10 cellular contexts compared by ENCODE assay signal in genomic region chrX:40166582-40166981, GRCh38.
DNase-seq lines count a peak whose midpoint lies in the region; ATAC-seq and TF ChIP-seq lines count a peak whose summit lies in the region.
"Had no signal": no experiment of that assay in that cellular context is flagged by ENCODE, and none has a peak within 500 bp of the region (broad histone marks: within the 10 kb centered on the region; RNA-seq: fewer than 3 reads in every experiment).

No MANE protein-coding gene starts in this region.

- no peaks in the 10 kb centered on the region for H3K9me3 ChIP-seq in CD8-positive, alpha-beta T cell (ENCODE audit: low read length)
- no peaks in the 10 kb centered on the region for H3K9me3 ChIP-seq in HEK293 (ENCODE audit: control insufficient read depth, insufficient read depth, low read depth, low read length)
- H3K9me3 ChIP-seq in lower lobe of right lung: no peaks in the 10 kb centered on the region
- H3K9me3 ChIP-seq: suprapubic skin had no signal

- no peak for TF ChIP-seq CTCF in CD8-positive, alpha-beta T cell (IDR thresholded peaks at IDR 0.05)
- TF ChIP-seq CTCF in HEK293 (tag by site-specific recombination; IDR thresholded peaks at IDR 0.05): no peak
- TF ChIP-seq CTCF in activated B cell treated with CpG ODN at 0.5 μM for 24 hours (IDR thresholded peaks at IDR 0.05): no peak
- TF ChIP-seq CTCF in lower lobe of right lung (IDR thresholded peaks at IDR 0.05): no peak

- no peak for ATAC-seq in CD8-positive, alpha-beta T cell
- ATAC-seq in activated B cell treated with CpG ODN at 0.5 μM for 24 hours (ENCODE audit: low read depth) (no peak), lower lobe of right lung (no peak), HG02798 (IDR thresholded peaks at IDR 0.05; ENCODE audit: poor library complexity, unreplicated experiment) (no peak)

- no peak for DNase-seq in CD8-positive, alpha-beta T cell
- no peak for DNase-seq in activated B cell treated with CpG ODN at 0.5 μM for 24 hours
- no peak for DNase-seq in lower lobe of right lung
- DNase-seq in UCSD-AML1 (lab: John Stamatoyannopoulos, UW; ENCODE audit: unreplicated experiment): no peak
- DNase-seq in activated effector memory CD4-positive, alpha-beta T cell treated with anti-CD3 and anti-CD28 coated beads, Interleukin-2, amount 50 U/mL, for 16 hours: no peak
- no peak for DNase-seq in KG1 (lab: John Stamatoyannopoulos, UW)
- DNase-seq: head of caudate nucleus had no signal

- peak overlapping the region; percentile 43 for H3K27ac ChIP-seq in CD8-positive, alpha-beta T cell (ENCODE audit: low read depth, low read length)
- H3K27ac ChIP-seq in HEK293 (ENCODE audit: extremely low read depth, low read depth, low read length): peak overlapping the region; percentile 52; the same call in 1 of the 2 replicates
- no peak overlapping the region for H3K27ac ChIP-seq in lower lobe of right lung
- H3K27ac ChIP-seq: suprapubic skin had no signal

- intact Hi-C loops in CD8-positive, alpha-beta T cell (cut with DNase I, micrococcal nuclease): loop anchor here in 1 of 2 experiments (5.0 kb wide), 2 partner anchors 36 to 354 kb away; no protein-coding TSS in a partner anchor
- intact Hi-C loops in activated B cell treated with CpG ODN at 0.5 μM for 24 hours (cut with micrococcal nuclease): loop anchor here (1.0 to 5.0 kb wide), 4 partner anchors 8 to 434 kb away; no protein-coding TSS in a partner anchor
- intact Hi-C loops in lower lobe of right lung (cut with DNase I): no loop called here

- H3K4me1 ChIP-seq in CD8-positive, alpha-beta T cell (ENCODE audit: insufficient read depth, low read length): peaks cover 38% of the 10 kb centered on the region
- peaks cover 10% of the 10 kb centered on the region for H3K4me1 ChIP-seq in HEK293 (ENCODE audit: control insufficient read depth, insufficient read depth, low read length)
- H3K4me1 ChIP-seq in lower lobe of right lung: peaks cover 24% of the 10 kb centered on the region

- peaks cover 36% of the 10 kb centered on the region for H3K4me1 Mint-ChIP-seq in CD8-positive, alpha-beta T cell (ENCODE audit: low read depth)
- peaks cover 49% of the 10 kb centered on the region for H3K4me1 Mint-ChIP-seq in activated B cell treated with CpG ODN at 0.5 μM for 24 hours

- CTCF ChIA-PET in CD8-positive, alpha-beta T cell (lab: Charles Lee): interaction anchor here (1.4 to 2.3 kb wide), 2 partner anchors 11 to 69 kb away, joined by 7 to 8 read pairs; partner anchors contain the start of gene BCOR
- CTCF ChIA-PET in HEK293 (lab: Yijun Ruan, JAX) (interaction anchor here (0.6 kb wide), 1 partner anchor 382 kb away, joined by 3 read pairs; no protein-coding TSS in a partner anchor), activated B cell treated with CpG ODN at 0.5 μM for 24 hours (lab: Charles Lee) (no interaction called here)

- H3K27ac Mint-ChIP-seq in CD8-positive, alpha-beta T cell: peak overlapping the region; percentile 90
- peak overlapping the region; percentile 85 for H3K27ac Mint-ChIP-seq in activated B cell treated with CpG ODN at 0.5 μM for 24 hours

- no peaks in the 10 kb centered on the region for H3K36me3 ChIP-seq in CD8-positive, alpha-beta T cell (ENCODE audit: insufficient read depth, low read length)
- no peaks in the 10 kb centered on the region for H3K36me3 ChIP-seq in HEK293 (ENCODE audit: control insufficient read depth in 2 of 2, insufficient read depth in 1 of 2, low read length in 2 of 2)
- no peaks in the 10 kb centered on the region for H3K36me3 ChIP-seq in lower lobe of right lung
- H3K36me3 ChIP-seq: suprapubic skin had no signal

- peak overlapping the region; percentile 61 for H3K4me3 ChIP-seq in CD8-positive, alpha-beta T cell (ENCODE audit: low read depth, low read length)
- no peak overlapping the region for H3K4me3 ChIP-seq in HEK293 (ENCODE audit: low read depth, low read length)
- peak overlapping the region; percentile 50 for H3K4me3 ChIP-seq in lower lobe of right lung

- POLR2A ChIA-PET in CD8-positive, alpha-beta T cell (lab: Charles Lee): no interaction called here
- POLR2A ChIA-PET in HEK293 (lab: Yijun Ruan, JAX) (no interaction called here), activated B cell treated with CpG ODN at 0.5 μM for 24 hours (lab: Charles Lee) (interaction anchor here (0.6 to 8.0 kb wide), 5 partner anchors 10 to 1363 kb away, joined by 3 to 268 read pairs (median 4); partner anchors contain the start of gene BCOR)

- H3K4me3 Mint-ChIP-seq in CD8-positive, alpha-beta T cell: peak overlapping the region; percentile 88
- peak overlapping the region; percentile 82 for H3K4me3 Mint-ChIP-seq in activated B cell treated with CpG ODN at 0.5 μM for 24 hours

- no peaks in the 10 kb centered on the region for H3K27me3 Mint-ChIP-seq in CD8-positive, alpha-beta T cell (ENCODE audit: low read depth)
- no peaks in the 10 kb centered on the region for H3K27me3 Mint-ChIP-seq in activated B cell treated with CpG ODN at 0.5 μM for 24 hours

- no peaks in the 10 kb centered on the region for H3K36me3 Mint-ChIP-seq in CD8-positive, alpha-beta T cell
- H3K36me3 Mint-ChIP-seq in activated B cell treated with CpG ODN at 0.5 μM for 24 hours (ENCODE audit: low read depth): no peaks in the 10 kb centered on the region

- no peaks in the 10 kb centered on the region for H3K27me3 ChIP-seq in CD8-positive, alpha-beta T cell (ENCODE audit: insufficient read depth, low read length)
- H3K27me3 ChIP-seq in lower lobe of right lung (ENCODE audit: low read depth): no peaks in the 10 kb centered on the region
- H3K27me3 ChIP-seq: suprapubic skin had no signal

- no peaks in the 10 kb centered on the region for H3K9me3 Mint-ChIP-seq in CD8-positive, alpha-beta T cell
- H3K9me3 Mint-ChIP-seq in activated B cell treated with CpG ODN at 0.5 μM for 24 hours: no peaks in the 10 kb centered on the region

TF ChIP-seq in HEK293, 187 proteins besides CTCF, POLR2A, EP300 and RAD21 (continues in another document):
- TF ChIP-seq BCL11B (tag by site-specific recombination; IDR thresholded peaks at IDR 0.05; ENCODE audit: low read depth): no peak
- TF ChIP-seq PBX3 (CRISPR knock-in tag; IDR thresholded peaks at IDR 0.05): no peak
- TF ChIP-seq SALL2 (tag by site-specific recombination; IDR thresholded peaks at IDR 0.05; ENCODE audit: borderline replicate concordance): no peak
- TF ChIP-seq SP2 (tag by site-specific recombination; IDR thresholded peaks at IDR 0.05): peak; percentile 21; the same call in 1 of the 2 replicates
- no peak for TF ChIP-seq ZNF48 (tag by site-specific recombination; IDR thresholded peaks at IDR 0.05)
- TF ChIP-seq ZNF239 (tag by site-specific recombination; IDR thresholded peaks at IDR 0.05): no peak
- no peak for TF ChIP-seq HOXD13 (CRISPR knock-in tag; IDR thresholded peaks at IDR 0.05; ENCODE audit: borderline replicate concordance)
- TF ChIP-seq ZNF23 (tag by site-specific recombination; IDR thresholded peaks at IDR 0.05; ENCODE audit: borderline replicate concordance): no peak
- TF ChIP-seq ZNF701 (tag by site-specific recombination; IDR thresholded peaks at IDR 0.05): no peak
- no peak for TF ChIP-seq ZBTB10 (tag by site-specific recombination; IDR thresholded peaks at IDR 0.05)
- TF ChIP-seq ZNF610 (tag by site-specific recombination; IDR thresholded peaks at IDR 0.05; ENCODE audit: borderline replicate concordance): no peak
- TF ChIP-seq ZNF488 (tag by site-specific recombination; IDR thresholded peaks at IDR 0.05): no peak
